ENCODE assay signal across 12 cellular contexts in the genomic region with DNA sequence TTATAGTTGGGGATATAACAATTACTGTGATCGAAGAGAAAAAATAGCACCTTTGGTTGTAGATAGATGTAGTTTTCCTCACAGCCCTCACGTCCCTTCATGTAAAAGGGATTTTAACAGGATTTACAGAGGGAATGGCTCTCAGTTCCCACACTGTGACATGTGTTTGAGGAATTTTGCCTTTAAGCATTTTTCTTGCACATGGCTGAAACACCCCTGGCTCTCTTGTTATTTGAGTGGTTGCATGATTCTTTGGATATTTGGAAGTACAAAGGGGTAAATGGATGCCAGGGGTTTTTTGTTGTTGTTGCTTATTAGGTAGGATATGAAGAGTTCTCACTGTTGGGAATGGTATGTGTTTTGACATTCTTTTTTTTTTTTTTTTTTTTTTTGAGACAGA.
"Had no signal": no experiment of that assay in that cellular context is flagged by ENCODE, and none has a peak within 500 bp of the region (broad histone marks: within the 10 kb centered on the region; RNA-seq: fewer than 3 reads in every experiment).

No MANE protein-coding gene starts in this region.

- H3K9me3 ChIP-seq: esophagus muscularis mucosa, heart left ventricle, transverse colon had no signal

- H3K27ac ChIP-seq: esophagus muscularis mucosa, transverse colon had no signal

- DNase-seq: activated CD4-positive, alpha-beta T cell treated with anti-CD3 and anti-CD28 coated beads, Interleukin-2, amount 50 U/mL, for 48 hours; activated gamma-delta T cell; activated naive CD8-positive, alpha-beta T cell treated with anti-CD3 and anti-CD28 coated beads for 36 hours; activated T-cell treated with anti-CD3 and anti-CD28 coated beads, Interleukin-2, amount 50 U/mL, for 4 hours; anterior cingulate cortex; foreskin melanocyte; heart left ventricle; kidney; small intestine; transverse colon had no signal

- H3K4me3 ChIP-seq: esophagus muscularis mucosa, heart left ventricle, transverse colon had no signal

- H3K4me1 ChIP-seq: esophagus muscularis mucosa, transverse colon had no signal

- H3K27me3 ChIP-seq: esophagus muscularis mucosa, heart left ventricle, transverse colon had no signal

- H3K36me3 ChIP-seq: esophagus muscularis mucosa, heart left ventricle, transverse colon had no signal

- ATAC-seq: activated CD4-positive, CD25-positive, alpha-beta regulatory T cell treated with anti-CD3 and anti-CD28 coated beads, Interleukin-2, amount 50 U/mL, for 24 hours; activated T-cell treated with anti-CD3 and anti-CD28 coated beads, Interleukin-2, amount 50 U/mL, for 4 hours; heart left ventricle had no signal
